Comparison of ENCODE assay signal across 1 cellular context in the genomic region with DNA sequence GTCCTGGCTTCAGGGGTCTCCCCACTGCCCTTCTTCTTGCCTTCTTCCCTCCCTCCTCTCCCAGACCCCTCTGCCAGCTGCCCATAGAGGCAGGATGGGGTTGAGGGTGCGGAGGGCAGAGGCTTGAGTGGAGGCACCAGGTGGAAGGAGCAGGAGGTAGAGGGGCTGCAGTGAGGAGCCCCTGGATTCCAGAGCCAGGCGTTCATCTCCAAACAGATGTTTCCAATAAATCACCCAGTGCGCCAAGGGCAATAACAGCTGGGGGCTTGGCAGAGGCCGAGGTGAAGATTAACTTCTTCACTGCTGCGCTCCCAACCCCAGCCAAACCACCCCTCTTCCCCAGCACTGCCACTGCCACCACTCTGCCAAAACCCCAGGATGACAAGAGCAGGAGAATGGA.
TF ChIP-seq lines count a peak whose summit lies in the region.

No MANE protein-coding gene starts in this region.

TF ChIP-seq in SK-N-SH treated with all-trans-retinoic acid at 6 μM for 48 hours, 23 proteins besides CTCF, POLR2A, EP300 and RAD21 (continued from another document):
- TF ChIP-seq CREB5 (CRISPR knock-in tag; IDR thresholded peaks at IDR 0.05; ENCODE audit: low read depth) (no peak), TCF4 (CRISPR knock-in tag; IDR thresholded peaks at IDR 0.05; ENCODE audit: borderline replicate concordance) (no peak)
